9 cellular contexts compared by ENCODE assay signal in the genomic region with DNA sequence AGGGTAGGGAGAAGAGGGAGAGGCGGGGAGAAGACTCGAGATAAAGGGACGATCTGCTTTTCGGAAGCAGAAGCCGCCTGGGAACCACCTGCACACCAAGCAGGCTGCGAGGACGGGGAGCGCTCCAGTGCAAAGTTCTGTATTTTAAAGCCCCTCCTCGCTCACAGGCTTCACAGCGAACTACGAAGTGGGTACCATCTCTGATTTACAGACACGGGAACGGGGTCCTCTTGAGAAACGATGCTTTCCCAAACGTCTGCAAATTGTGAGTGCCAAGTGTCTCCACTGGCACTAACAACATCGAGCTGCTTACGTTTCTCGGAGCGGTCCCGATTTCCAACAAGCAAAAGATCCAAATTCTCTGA. TPM values are rescaled to one million over a fixed set of nuclear protein-coding genes. Genes with fewer than 3 reads are reported as not detected.
DNase-seq lines count a peak whose midpoint lies in the region; ATAC-seq and TF ChIP-seq lines count a peak whose summit lies in the region.
"Had no signal": no experiment of that assay in that cellular context is flagged by ENCODE, and none has a peak within 500 bp of the region (broad histone marks: within the 10 kb centered on the region; RNA-seq: fewer than 3 reads in every experiment).

No MANE protein-coding gene starts in this region.

- peaks cover 9% of the 10 kb centered on the region for H3K27me3 Mint-ChIP-seq in T-helper 17 cell

- DNase-seq in activated T-cell treated with anti-CD3 and anti-CD28 coated beads for 1 hour (ENCODE audit: low read depth): peak; percentile 5
- no peak for DNase-seq in activated T-cell treated with anti-CD3 and anti-CD28 coated beads for 4 hours
- DNase-seq in T-helper 17 cell: peak in 1 of 3 donors; percentile 18
- DNase-seq in dermis blood vessel endothelial cell: peak; percentile 46
- DNase-seq in mucosa of descending colon: peak in 2 of 3 donors; percentile 45 to 50
- no peak for DNase-seq in COLO829 (ENCODE audit: low spot score)
- no peak for DNase-seq in GDM1 (lab: John Stamatoyannopoulos, UW)

- intact Hi-C loops in mucosa of descending colon (cut with DNase I, micrococcal nuclease): no loop called here

- TF ChIP-seq CTCF in mucosa of descending colon (IDR thresholded peaks at IDR 0.05): no peak

- H3K4me1 ChIP-seq in mucosa of descending colon (ENCODE audit: low read depth): peaks cover 28% of the 10 kb centered on the region

- peaks cover 18% of the 10 kb centered on the region for H3K4me1 Mint-ChIP-seq in T-helper 17 cell

- peak overlapping the region; percentile 97 for H3K4me3 Mint-ChIP-seq in T-helper 17 cell

- ATAC-seq in HG03135 (IDR thresholded peaks at IDR 0.05; ENCODE audit: unreplicated experiment): peak; percentile 28
- peak; percentile 42 for ATAC-seq in T-helper 17 cell
- ATAC-seq in mucosa of descending colon: peak; percentile 6

- H3K4me3 ChIP-seq in mucosa of descending colon: peak overlapping the region; percentile 80

- H3K36me3 ChIP-seq in mucosa of descending colon (ENCODE audit: low read depth): no peaks in the 10 kb centered on the region

- peak overlapping the region; percentile 81 for H3K27ac Mint-ChIP-seq in T-helper 17 cell

- no peaks in the 10 kb centered on the region for H3K9me3 ChIP-seq in T-helper 17 cell (ENCODE audit: control insufficient read depth, low read length, poor library complexity, severe bottlenecking)
- H3K9me3 ChIP-seq in mucosa of descending colon: no peaks in the 10 kb centered on the region

- no peaks in the 10 kb centered on the region for H3K36me3 Mint-ChIP-seq in T-helper 17 cell (ENCODE audit: low read depth)

RNA-seq across cellular contexts. Expression of a gene that starts 0.7 kb away (rescaled TPM):
- total RNA-seq in T-helper 17 cell: 1 to 10 TPM; 4.7 to 6.6 TPM
- 77.5 and 143 TPM in 2 replicates for total RNA-seq in dermis blood vessel endothelial cell
- total RNA-seq in mucosa of descending colon: 100 to 1,000 TPM in 1 of 3 donors, 10 to 100 TPM in 2; 69.5 to 129 (median 96.1) TPM

RNA-seq across cellular contexts. Expression of a gene that starts 40.8 kb away (rescaled TPM):
- total RNA-seq in T-helper 17 cell: not detected
- not detected in 2 replicates for total RNA-seq in dermis blood vessel endothelial cell
- total RNA-seq in mucosa of descending colon: not detected
- total RNA-seq: myocyte had no signal

RNA-seq across cellular contexts. Expression of a gene that starts 56.1 kb away (rescaled TPM):
- total RNA-seq in T-helper 17 cell: 10 to 100 TPM; 18.4 to 21.8 TPM
- 35.9 and 44.5 TPM in 2 replicates for total RNA-seq in dermis blood vessel endothelial cell
- 10 to 100 TPM; 38.8 to 54.3 (median 51.5) TPM for total RNA-seq in mucosa of descending colon

Comparison
In these comparisons a context has a peak if more than half of its experiments do, and no peak if none do; other contexts are left out.
1. DNase-seq: peak in activated T-cell treated with anti-CD3 and anti-CD28 coated beads for 1 hour (single experiment), dermis blood vessel endothelial cell (single experiment) and mucosa of descending colon (2 of 3); none in activated T-cell treated with anti-CD3 and anti-CD28 coated beads for 4 hours (single experiment), COLO829 (single experiment) and GDM1 (single experiment).
2. RNA of a gene that starts 0.7 kb away (total RNA-seq): 77.5 to 143 TPM in dermis blood vessel endothelial cell and 69.5 to 129 TPM in mucosa of descending colon; 4.7 to 6.6 TPM in T-helper 17 cell; every median in the first group is over 4 times any median in the second.
3. Peak in every context shown above with its lines, with median percentiles within 50 percentile points of each other: ATAC-seq.